1 cellular context compared by ENCODE assay signal in the genomic region with DNA sequence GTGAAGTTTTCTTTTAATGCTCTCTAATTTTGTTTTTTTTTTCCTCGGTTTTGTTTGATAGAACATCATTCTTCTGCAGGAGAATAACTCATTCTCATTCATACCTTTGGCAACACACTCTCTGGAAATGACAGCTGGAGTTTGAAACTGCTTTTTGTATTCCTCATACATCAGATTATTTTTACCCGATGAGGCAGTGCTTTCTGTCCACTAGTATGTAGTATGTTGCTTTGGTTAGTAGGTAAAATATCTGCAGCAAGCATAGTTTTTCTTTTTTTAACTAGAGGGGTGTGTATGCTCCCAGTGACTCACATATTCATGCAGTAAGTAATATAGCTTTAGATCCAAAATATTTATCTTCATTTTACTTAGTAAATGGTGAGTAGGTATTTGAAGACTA.
TF ChIP-seq lines count a peak whose summit lies in the region.

No MANE protein-coding gene starts in this region.

TF ChIP-seq in IMR-90, 13 proteins besides CTCF, POLR2A, EP300 and RAD21 (continued from another document):
- TF ChIP-seq, protein P1, sequence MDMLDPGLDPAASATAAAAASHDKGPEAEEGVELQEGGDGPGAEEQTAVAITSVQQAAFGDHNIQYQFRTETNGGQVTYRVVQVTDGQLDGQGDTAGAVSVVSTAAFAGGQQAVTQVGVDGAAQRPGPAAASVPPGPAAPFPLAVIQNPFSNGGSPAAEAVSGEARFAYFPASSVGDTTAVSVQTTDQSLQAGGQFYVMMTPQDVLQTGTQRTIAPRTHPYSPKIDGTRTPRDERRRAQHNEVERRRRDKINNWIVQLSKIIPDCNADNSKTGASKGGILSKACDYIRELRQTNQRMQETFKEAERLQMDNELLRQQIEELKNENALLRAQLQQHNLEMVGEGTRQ (IDR thresholded peaks at IDR 0.05; ENCODE audit: low read depth, low read length) = no peak
- TF ChIP-seq NFE2L2 (IDR thresholded peaks at IDR 0.05; ENCODE audit: low read depth, low read length) = no peak
- TF ChIP-seq, protein P2, sequence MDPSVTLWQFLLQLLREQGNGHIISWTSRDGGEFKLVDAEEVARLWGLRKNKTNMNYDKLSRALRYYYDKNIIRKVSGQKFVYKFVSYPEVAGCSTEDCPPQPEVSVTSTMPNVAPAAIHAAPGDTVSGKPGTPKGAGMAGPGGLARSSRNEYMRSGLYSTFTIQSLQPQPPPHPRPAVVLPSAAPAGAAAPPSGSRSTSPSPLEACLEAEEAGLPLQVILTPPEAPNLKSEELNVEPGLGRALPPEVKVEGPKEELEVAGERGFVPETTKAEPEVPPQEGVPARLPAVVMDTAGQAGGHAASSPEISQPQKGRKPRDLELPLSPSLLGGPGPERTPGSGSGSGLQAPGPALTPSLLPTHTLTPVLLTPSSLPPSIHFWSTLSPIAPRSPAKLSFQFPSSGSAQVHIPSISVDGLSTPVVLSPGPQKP (IDR thresholded peaks at IDR 0.05; ENCODE audit: borderline replicate concordance, low read depth, low read length) = no peak
- no peak for TF ChIP-seq MAZ (IDR thresholded peaks at IDR 0.05; ENCODE audit: borderline replicate concordance, low read depth, low read length)
- no peak for TF ChIP-seq RCOR1 (IDR thresholded peaks at IDR 0.05; ENCODE audit: insufficient replicate concordance, low read length)
- TF ChIP-seq BHLHE40 (IDR thresholded peaks at IDR 0.05; ENCODE audit: low read depth, low read length) = no peak
TF ChIP-seq in IMR-90: peak in this region for 0.
